Comparison of ENCODE assay signal across 8 cellular contexts in the genomic region with DNA sequence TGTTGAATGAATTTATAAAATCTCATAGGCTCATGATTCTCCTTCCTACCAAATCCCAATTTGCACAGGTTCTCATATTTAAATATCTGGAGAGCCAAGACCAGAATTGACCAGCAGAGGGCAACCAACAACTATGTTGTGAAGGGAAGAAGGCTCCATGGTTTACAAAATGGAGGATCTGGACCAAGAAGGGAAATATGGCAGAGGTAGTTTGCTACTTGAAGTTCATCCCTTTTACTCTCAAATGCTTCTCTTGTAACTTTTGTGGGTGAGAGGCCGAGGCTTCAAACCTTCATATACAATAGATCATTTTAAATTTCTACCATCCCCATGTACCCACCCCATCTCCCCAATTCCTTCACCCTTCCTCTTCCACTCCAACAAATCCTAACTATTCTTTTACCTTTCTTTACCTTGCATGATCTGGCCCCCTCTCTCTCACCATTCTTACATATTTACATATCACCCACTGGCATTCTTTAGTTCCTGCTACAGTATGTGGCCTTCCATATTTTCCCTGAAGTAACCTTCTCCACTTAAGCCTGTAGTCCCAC. TPM values are rescaled to one million over a fixed set of nuclear protein-coding genes. Genes with fewer than 3 reads are reported as not detected.
A peak's percentile ranks its signal among the peaks of the same experiment; 100 is the strongest.
DNase-seq lines count a peak whose midpoint lies in the region; ATAC-seq and TF ChIP-seq lines count a peak whose summit lies in the region.

No MANE protein-coding gene starts in this region.

- peaks cover 28% of the 10 kb centered on the region for H3K4me1 Mint-ChIP-seq in activated T-cell treated with anti-CD3 and anti-CD28 coated beads, Interleukin-2, amount 50 U/mL, for 24 hours (ENCODE audit: low read depth)

- H3K27ac Mint-ChIP-seq in activated T-cell treated with anti-CD3 and anti-CD28 coated beads, Interleukin-2, amount 50 U/mL, for 24 hours = peak overlapping the region; percentile 73

- TF ChIP-seq CTCF in DOHH2 (IDR thresholded peaks at IDR 0.05; ENCODE audit: low read depth, low read length, poor library complexity, severe bottlenecking) = peak; percentile 91
- TF ChIP-seq CTCF in Panc1 (IDR thresholded peaks at IDR 0.05) = peak; percentile 83
- peak; percentile 78 to 89 (median 86) for TF ChIP-seq CTCF in esophagus squamous epithelium (IDR thresholded peaks at IDR 0.05)
- peak; percentile 86 for TF ChIP-seq CTCF in neutrophil (IDR thresholded peaks at IDR 0.05)
- peak; percentile 77 for TF ChIP-seq CTCF in thoracic aorta (IDR thresholded peaks at IDR 0.05)

- no peaks in the 10 kb centered on the region for H3K9me3 ChIP-seq in DOHH2 (ENCODE audit: control insufficient read depth, insufficient read depth, low read length)
- no peaks in the 10 kb centered on the region for H3K9me3 ChIP-seq in Panc1 (ENCODE audit: control insufficient read depth, insufficient read depth, low read depth, low read length)
- H3K9me3 ChIP-seq in esophagus squamous epithelium = no peaks in the 10 kb centered on the region
- H3K9me3 ChIP-seq in neutrophil = no peaks in the 10 kb centered on the region
- H3K9me3 ChIP-seq in thoracic aorta = no peaks in the 10 kb centered on the region

- H3K36me3 ChIP-seq in DOHH2 (ENCODE audit: control insufficient read depth, low read length) (peaks cover 8% of the 10 kb centered on the region), Panc1 (ENCODE audit: control insufficient read depth, insufficient read depth, low read length) (peaks cover 4% of the 10 kb centered on the region; the same call in 1 of the 2 replicates), esophagus squamous epithelium (no peaks in the 10 kb centered on the region), neutrophil (no peaks in the 10 kb centered on the region), thoracic aorta (no peaks in the 10 kb centered on the region)

- ATAC-seq in Panc1 = no peak
- peak; percentile 25 for ATAC-seq in thoracic aorta (ENCODE audit: insufficient number of reproducible peaks, low FRiP score, low read depth)
- ATAC-seq in HG03280 (IDR thresholded peaks at IDR 0.05; ENCODE audit: unreplicated experiment) = no peak

- WGBS in esophagus squamous epithelium, 2 donors = 32 to 55% methylated on average over 1 of the region's 1 CpG

- peak overlapping the region; percentile 12; the same call in 1 of the 2 replicates for H3K4me3 ChIP-seq in DOHH2 (ENCODE audit: low read length)
- H3K4me3 ChIP-seq in Panc1 (ENCODE audit: low read depth in 2 of 2, low read length in 2 of 2) = no peak overlapping the region
- H3K4me3 ChIP-seq in esophagus squamous epithelium = no peak overlapping the region
- H3K4me3 ChIP-seq in neutrophil (ENCODE audit: low read depth in 1 of 2, low read length in 1 of 2) = no peak overlapping the region
- no peak overlapping the region for H3K4me3 ChIP-seq in thoracic aorta

- H4K20me1 ChIP-seq in DOHH2 (ENCODE audit: control insufficient read depth, insufficient read depth, low read depth, low read length) = peaks cover 3% of the 10 kb centered on the region; the same call in 1 of the 2 replicates

- no TSS peak for BruUV-seq in Panc1 (replicated peaks; lab: Mats Ljungman, UMichigan)

- intact Hi-C loops in Panc1 (cut with micrococcal nuclease; ENCODE audit: unreplicated experiment) = loop anchor here (2.0 kb wide), 1 partner anchor 32 kb away; the partner anchor contains the start of gene NABP2
- intact Hi-C loops in esophagus squamous epithelium (cut with DNase I) = no loop called here

- peaks cover 17% of the 10 kb centered on the region for H3F3A ChIP-seq in DOHH2 (ENCODE audit: control insufficient read depth, insufficient read depth)

- no peak overlapping the region for H3K4me3 Mint-ChIP-seq in activated T-cell treated with anti-CD3 and anti-CD28 coated beads, Interleukin-2, amount 50 U/mL, for 24 hours

- H3K27ac ChIP-seq in DOHH2 (ENCODE audit: low read depth, low read length) (no peak overlapping the region), Panc1 (ENCODE audit: low read length) (peak overlapping the region; percentile 2; the same call in 1 of the 2 replicates), esophagus squamous epithelium (no peak overlapping the region), neutrophil (no peak overlapping the region), thoracic aorta (no peak overlapping the region)

- DNase-seq in LHCN-M2 (ENCODE audit: low read depth) = peak; percentile 83
- DNase-seq in Panc1 (ENCODE audit: low read depth, low spot score) = peak; percentile 65
- peak; percentile 47 for DNase-seq in activated T-cell treated with anti-CD3 and anti-CD28 coated beads, Interleukin-2, amount 50 U/mL, for 24 hours
- DNase-seq in esophagus squamous epithelium (lab: John Stamatoyannopoulos, UW) = peak; percentile 16
- DNase-seq in thoracic aorta (ENCODE audit: low spot score) = peak; percentile 63

- peaks cover 12% of the 10 kb centered on the region for H3K79me2 ChIP-seq in DOHH2 (ENCODE audit: control insufficient read depth, low read length)

- in situ Hi-C loops in Panc1 (cut with HindIII; ENCODE audit: low pct_unique_long_range_greater_than_20kb, low sequenced_read_pairs) = no loop called here

- H3K4me2 ChIP-seq in DOHH2 (ENCODE audit: low read length) = peak overlapping the region; percentile 40

- H3K36me3 Mint-ChIP-seq in activated T-cell treated with anti-CD3 and anti-CD28 coated beads, Interleukin-2, amount 50 U/mL, for 24 hours (ENCODE audit: low read depth) = peaks cover 13% of the 10 kb centered on the region

- H3K27me3 ChIP-seq in DOHH2 (ENCODE audit: control insufficient read depth, low read length) = no peaks in the 10 kb centered on the region
- no peaks in the 10 kb centered on the region for H3K27me3 ChIP-seq in Panc1 (ENCODE audit: control insufficient read depth, insufficient read depth, low read length)
- H3K27me3 ChIP-seq in esophagus squamous epithelium = no peaks in the 10 kb centered on the region
- no peaks in the 10 kb centered on the region for H3K27me3 ChIP-seq in neutrophil
- no peaks in the 10 kb centered on the region for H3K27me3 ChIP-seq in thoracic aorta (replicated peaks; ENCODE audit: insufficient read depth)

- TF ChIP-seq POLR2A in esophagus squamous epithelium (IDR thresholded peaks at IDR 0.05) = no peak

- CTCF ChIA-PET in Panc1 (lab: Charles Lee) = interaction anchor here (1.1 to 1.4 kb wide), 2 partner anchors 13 to 29 kb away, joined by 3 to 5 read pairs; partner anchors contain the start of gene RNF41

- POLR2A ChIA-PET in Panc1 (lab: Charles Lee) = interaction anchor here (0.6 kb wide), 1 partner anchor 9 kb away, joined by 3 read pairs; no protein-coding TSS in a partner anchor

- H3K27me3 Mint-ChIP-seq in activated T-cell treated with anti-CD3 and anti-CD28 coated beads, Interleukin-2, amount 50 U/mL, for 24 hours = no peaks in the 10 kb centered on the region

- H3K9me3 Mint-ChIP-seq in activated T-cell treated with anti-CD3 and anti-CD28 coated beads, Interleukin-2, amount 50 U/mL, for 24 hours = no peaks in the 10 kb centered on the region

- H3K9me2 ChIP-seq in DOHH2 (replicated peaks; ENCODE audit: control insufficient read depth, low read length) = no peaks in the 10 kb centered on the region

- H3K4me1 ChIP-seq in DOHH2 (ENCODE audit: control insufficient read depth, low read length) (peaks cover 29% of the 10 kb centered on the region), Panc1 (ENCODE audit: control insufficient read depth, insufficient read depth, low read length) (peaks cover under 1% of the 10 kb centered on the region; the same call in 1 of the 2 replicates), esophagus squamous epithelium (peaks cover 10 to 20% (median 11%) of the 10 kb centered on the region in 3 donors), neutrophil (ENCODE audit: control insufficient read depth in 1 of 2, insufficient read depth in 1 of 2, low read depth in 1 of 2, low read length in 1 of 2) (peaks cover 21% of the 10 kb centered on the region in 2 experiments), thoracic aorta (ENCODE audit: control insufficient read depth in 1 of 2, low read depth in 2 of 2) (peaks cover 8 to 20% of the 10 kb centered on the region in 2 donors)

RNA-seq across cellular contexts. Expression of gene SMARCC2, which starts 3.8 kb away (rescaled TPM):
- total RNA-seq in LHCN-M2 (2014; rRNA removed) = 41.6 and 60.4 TPM in 2 replicates
- 40.9 TPM for polyA plus RNA-seq in LHCN-M2 (2012)
- total RNA-seq in Panc1 (2021; ENCODE audit: unreplicated experiment) = 129 TPM
- 105 TPM for polyA plus RNA-seq in Panc1 (2012; ENCODE audit: insufficient read length)
- total RNA-seq in esophagus squamous epithelium = 10 to 100 TPM; 31.7 to 64.9 (median 46.1) TPM
- total RNA-seq in thoracic aorta = 100 to 1,000 TPM in 1 of 2 donors, 10 to 100 TPM in 1; 68.6 to 109 TPM

RNA-seq across cellular contexts. Expression of gene RNF41, which starts 28.6 kb away (rescaled TPM):
- total RNA-seq in LHCN-M2 (2014; rRNA removed) = 50.3 and 52.8 TPM in 2 replicates
- 34.0 TPM for polyA plus RNA-seq in LHCN-M2 (2012)
- total RNA-seq in Panc1 (2021; ENCODE audit: unreplicated experiment) = 35.3 TPM
- polyA plus RNA-seq in Panc1 (2012; ENCODE audit: insufficient read length) = 44.1 TPM
- total RNA-seq in esophagus squamous epithelium = 10 to 100 TPM; 21.1 to 42.5 (median 28.6) TPM
- total RNA-seq in thoracic aorta = 10 to 100 TPM; 66.6 to 76.5 TPM

RNA-seq across cellular contexts. Expression of gene NABP2, which starts 31.0 kb away (rescaled TPM):
- total RNA-seq in LHCN-M2 (2014; rRNA removed) (47.1 and 57.1 TPM in 2 replicates), Panc1 (2021; ENCODE audit: unreplicated experiment) (99.6 TPM), esophagus squamous epithelium (10 to 100 TPM; 17.2 to 31.0 (median 21.6) TPM), thoracic aorta (10 to 100 TPM in 1 of 2 donors, 1 to 10 TPM in 1; 8.7 to 17.2 TPM)
- 53.7 TPM for polyA plus RNA-seq in LHCN-M2 (2012)
- polyA plus RNA-seq in Panc1 (2012; ENCODE audit: insufficient read length) = 116 TPM

RNA-seq across cellular contexts. Expression of gene MYL6, which starts 34.9 kb away (rescaled TPM):
- 1,787 and 1,859 TPM in 2 replicates for total RNA-seq in LHCN-M2 (2014; rRNA removed)
- polyA plus RNA-seq in LHCN-M2 (2012) = 6,959 TPM
- total RNA-seq in Panc1 (2021; ENCODE audit: unreplicated experiment) = 1,024 TPM
- polyA plus RNA-seq in Panc1 (2012; ENCODE audit: insufficient read length) = 1,487 TPM
- 1,000 to 10,000 TPM; 1,011 to 2,279 (median 1,490) TPM for total RNA-seq in esophagus squamous epithelium
- total RNA-seq in thoracic aorta = 1,000 to 10,000 TPM; 1,762 to 3,064 TPM

RNA-seq across cellular contexts. Expression of gene SLC39A5, which starts 36.7 kb away (rescaled TPM):
- total RNA-seq in LHCN-M2 (2014; rRNA removed) (not detected in 2 replicates), Panc1 (2021; ENCODE audit: unreplicated experiment) (0.23 TPM), esophagus squamous epithelium (1 to 10 TPM in 1 of 4 donors, not detected in 3; 1.1 TPM), thoracic aorta (not detected)
- polyA plus RNA-seq in LHCN-M2 (2012) = not detected
- 0.44 TPM for polyA plus RNA-seq in Panc1 (2012; ENCODE audit: insufficient read length)

Comparison
In these comparisons a context has a peak if more than half of its experiments do, and no peak if none do; other contexts are left out.
1. DNase-seq: peak in every context shown above with its lines; median percentile 83 in LHCN-M2; 65 in Panc1; 63 in thoracic aorta; 47 in activated T-cell treated with anti-CD3 and anti-CD28 coated beads, Interleukin-2, amount 50 U/mL, for 24 hours; 16 in esophagus squamous epithelium.